8 cellular contexts compared by ENCODE assay signal in genomic region chr3:111859974-111860859, GRCh38. TPM values are rescaled to one million over a fixed set of nuclear protein-coding genes. Genes with fewer than 3 reads are reported as not detected.
DNase-seq lines count a peak whose midpoint lies in the region; ATAC-seq and TF ChIP-seq lines count a peak whose summit lies in the region.

No MANE protein-coding gene starts in this region.

- in situ Hi-C loops in gastrocnemius medialis (cut with MboI; ENCODE audit: low sequenced_read_pairs in 4 of 4): loop anchor here in 2 of 4 donors (10.0 kb wide), 2 partner anchors 115 to 145 kb away; partner anchors contain the start of gene ABHD10 (in 1 of the 2)

- H3K4me1 ChIP-seq in body of pancreas (peaks cover 42% of the 10 kb centered on the region), iPS DF 6.9 (ENCODE audit: control insufficient read depth, insufficient read depth, low read length) (peaks cover 4% of the 10 kb centered on the region; the same call in 1 of the 2 replicates), gastrocnemius medialis (peaks cover 0 to 23% of the 10 kb centered on the region in 2 donors)

- H3K4me3 ChIP-seq in body of pancreas (peak overlapping the region; percentile 31 to 75), iPS DF 6.9 (ENCODE audit: low read length) (peak overlapping the region; percentile 68; the same call in 1 of the 2 replicates), gastrocnemius medialis (peak overlapping the region; percentile 57 to 73 (median 66))

- peak; percentile 61 for DNase-seq in NCI-H128 (lab: John Stamatoyannopoulos, UW; ENCODE audit: unreplicated experiment)
- peak; percentile 29 for DNase-seq in T-helper 9 cell
- DNase-seq in body of pancreas: peak; percentile 74 to 84 (median 80)
- no peak for DNase-seq in iPS DF 6.9 (ENCODE audit: low read depth, low spot score)
- peak; percentile 53 to 55 for DNase-seq in gastrocnemius medialis
- DNase-seq in DMS114 treated with DMSO at 0.1 percent for 48 hours (lab: John Stamatoyannopoulos, UW; ENCODE audit: unreplicated experiment): no peak

- peak overlapping the region; percentile 70 to 88 (median 83) for H3K27ac ChIP-seq in body of pancreas
- no peak overlapping the region for H3K27ac ChIP-seq in iPS DF 6.9 (ENCODE audit: low read length)
- H3K27ac ChIP-seq in gastrocnemius medialis: peak overlapping the region; percentile 77 to 86 (median 81)

- H3K9me3 ChIP-seq in body of pancreas (no peaks in the 10 kb centered on the region), iPS DF 6.9 (ENCODE audit: control insufficient read depth, insufficient read depth, low read length) (no peaks in the 10 kb centered on the region), gastrocnemius medialis (no peaks in the 10 kb centered on the region)

- H3K36me3 ChIP-seq in body of pancreas (replicated peaks in 1 of 2; ENCODE audit: insufficient read depth in 1 of 2, low read depth in 2 of 2) (no peaks in the 10 kb centered on the region), iPS DF 6.9 (ENCODE audit: control insufficient read depth, insufficient read depth, low read length) (no peaks in the 10 kb centered on the region), gastrocnemius medialis (no peaks in the 10 kb centered on the region)

- intact Hi-C loops in body of pancreas (cut with DNase I) (loop anchor here (10.0 kb wide), 1 partner anchor 135 kb away; no protein-coding TSS in a partner anchor), gastrocnemius medialis (cut with DNase I; ENCODE audit: low total_unique reads) (loop anchor here (1.0 to 5.0 kb wide), 4 partner anchors 42 to 143 kb away; no protein-coding TSS in a partner anchor)

- WGBS in body of pancreas, 2 donors: 0 to 1% methylated on average over 32 to 35 of the region's 35 CpGs
- WGBS in iPS DF 6.9 (ENCODE audit: insufficient coverage, insufficient read length): no CpG with 5 or more reads among the region's 35 CpGs

- TF ChIP-seq CTCF in body of pancreas (IDR thresholded peaks at IDR 0.05): peak; percentile 17 to 73 (median 70)
- peak in 4 of 5 experiments; percentile 27 to 53 (median 48) for TF ChIP-seq CTCF in gastrocnemius medialis (IDR thresholded peaks at IDR 0.05 in 4 of 5, conservative IDR thresholded peaks at IDR 0.05 in 1 of 5)

- ATAC-seq in GM18502 (IDR thresholded peaks at IDR 0.05; ENCODE audit: poor library complexity, unreplicated experiment) (peak; percentile 94), HG02763 (IDR thresholded peaks at IDR 0.05; ENCODE audit: unreplicated experiment) (peak; percentile 91), body of pancreas (peak; percentile 79), gastrocnemius medialis (peak; percentile 80 to 82)

- H3K27me3 ChIP-seq in body of pancreas: no peaks in the 10 kb centered on the region
- H3K27me3 ChIP-seq in iPS DF 6.9 (ENCODE audit: control insufficient read depth, insufficient read depth, low read length): no peaks in the 10 kb centered on the region; the same call in 1 of the 2 replicates
- peaks cover 25 to 46% (median 39%) of the 10 kb centered on the region in 3 donors for H3K27me3 ChIP-seq in gastrocnemius medialis

- TF ChIP-seq POLR2A in body of pancreas (IDR thresholded peaks at IDR 0.05) (peak; percentile 37 to 81 (median 67)), gastrocnemius medialis (IDR thresholded peaks at IDR 0.05) (peak; percentile 37 to 61)

RNA-seq across cellular contexts. Expression of gene PHLDB2, which starts 1.2 kb away (rescaled TPM):
- total RNA-seq in body of pancreas (10 to 100 TPM; 25.9 to 26.4 TPM), gastrocnemius medialis (1 to 10 TPM; 3.0 to 7.2 (median 4.0) TPM)

Comparison
In these comparisons a context has a peak if more than half of its experiments do, and no peak if none do; other contexts are left out.
1. DNase-seq: peak in NCI-H128 (single experiment), T-helper 9 cell (single experiment), body of pancreas (4 of 4) and gastrocnemius medialis (2 of 2); none in iPS DF 6.9 (single experiment) and DMS114 treated with DMSO at 0.1 percent for 48 hours (single experiment).
2. Peak in every context shown above with its lines, with median percentiles within 50 percentile points of each other: ATAC-seq and H3K4me3 ChIP-seq.